31 cellular contexts compared by ENCODE assay signal in genomic region chr4:110949516-110949915, GRCh38.
"Had no signal": no experiment of that assay in that cellular context is flagged by ENCODE, and none has a peak within 500 bp of the region (broad histone marks: within the 10 kb centered on the region; RNA-seq: fewer than 3 reads in every experiment).

No MANE protein-coding gene starts in this region.

- H3K4me1 ChIP-seq: neural progenitor cell, parathyroid adenoma, psoas muscle, right lobe of liver, sigmoid colon, spleen, suprapubic skin, testis, tibial artery, transverse colon, upper lobe of right lung, uterus had no signal

- H3K36me3 ChIP-seq: neural progenitor cell, ovary, right lobe of liver, sigmoid colon, spleen, suprapubic skin, tibial artery, transverse colon, upper lobe of right lung, uterus had no signal

- H3K9me3 ChIP-seq: ovary, psoas muscle, right lobe of liver, sigmoid colon, spleen, suprapubic skin, testis, tibial artery, transverse colon, upper lobe of right lung, uterus had no signal

- DNase-seq: naive thymus-derived CD4-positive, alpha-beta T cell; natural killer cell; occipital lobe; ovary; posterior cingulate gyrus; psoas muscle; right cardiac atrium; right lobe of liver; sigmoid colon; small intestine; spleen; stimulated activated CD4-positive, alpha-beta T cell treated with anti-CD3 and anti-CD28 coated beads, Interleukin-12 subunit alpha, Interleukin-12 subunit beta, amount 100 ng/mL, for 4 hours; stimulated activated CD4-positive, alpha-beta T cell treated with anti-CD3 and anti-CD28 coated beads, Interleukin-1b, Interleukin-23, amount 100 ng/mL, for 48 hours; stimulated activated CD4-positive, alpha-beta T cell treated with anti-CD3 and anti-CD28 coated beads, Interleukin-4, amount 100 ng/mL, for 1 hour; stimulated activated CD4-positive, alpha-beta T cell treated with anti-CD3 and anti-CD28 coated beads, Interleukin-4, amount 100 ng/mL, for 4 hours; stimulated activated CD8-positive, alpha-beta memory T cell treated with anti-CD3 and anti-CD28 coated beads, Interleukin-4, amount 100 ng/mL, for 48 hours; stimulated activated naive CD4-positive, alpha-beta T cell; stimulated activated naive CD8-positive, alpha-beta T cell treated with anti-CD3 and anti-CD28 coated beads, Interleukin-15, amount 100 ng/mL, for 72 hours; stimulated activated naive CD8-positive, alpha-beta T cell treated with anti-CD3 and anti-CD28 coated beads, Interleukin-15, Interleukin-2, amounts not matched to agents 100 U/mL and 50 U/mL, for 24 hours; substantia nigra; testis; tibial artery; transverse colon; upper lobe of right lung; uterus had no signal

- H3K4me3 Mint-ChIP-seq: naive thymus-derived CD4-positive, alpha-beta T cell; natural killer cell; nephron; neural progenitor cell; stimulated activated naive CD8-positive, alpha-beta T cell treated with anti-CD3 and anti-CD28 coated beads, Interleukin-15, amount 100 ng/mL, for 72 hours; type B pancreatic cell had no signal

- H3K9me3 Mint-ChIP-seq: nephron; neural progenitor cell; stimulated activated naive CD8-positive, alpha-beta T cell treated with anti-CD3 and anti-CD28 coated beads, Interleukin-15, amount 100 ng/mL, for 72 hours; type B pancreatic cell had no signal

- H3K27me3 Mint-ChIP-seq: naive thymus-derived CD4-positive, alpha-beta T cell; progenitor cell of endocrine pancreas; stimulated activated naive CD8-positive, alpha-beta T cell treated with anti-CD3 and anti-CD28 coated beads, Interleukin-15, amount 100 ng/mL, for 72 hours had no signal

- H3K27ac Mint-ChIP-seq: naive thymus-derived CD4-positive, alpha-beta T cell; natural killer cell; nephron; neural progenitor cell; progenitor cell of endocrine pancreas; stimulated activated naive CD8-positive, alpha-beta T cell treated with anti-CD3 and anti-CD28 coated beads, Interleukin-15, amount 100 ng/mL, for 72 hours; type B pancreatic cell had no signal

- H3K36me3 Mint-ChIP-seq: naive thymus-derived CD4-positive, alpha-beta T cell; natural killer cell; neural progenitor cell; type B pancreatic cell had no signal

- H3K27ac ChIP-seq: neural progenitor cell, ovary, parathyroid adenoma, psoas muscle, right lobe of liver, sigmoid colon, spleen, suprapubic skin, testis, tibial artery, transverse colon, upper lobe of right lung, uterus had no signal

- H3K4me1 Mint-ChIP-seq: naive thymus-derived CD4-positive, alpha-beta T cell; natural killer cell; neural progenitor cell; stimulated activated naive CD8-positive, alpha-beta T cell treated with anti-CD3 and anti-CD28 coated beads, Interleukin-15, amount 100 ng/mL, for 72 hours had no signal

- ATAC-seq: naive thymus-derived CD4-positive, alpha-beta T cell; natural killer cell; psoas muscle; right cardiac atrium; right lobe of liver; stimulated activated naive CD8-positive, alpha-beta T cell treated with anti-CD3 and anti-CD28 coated beads, Interleukin-15, amount 100 ng/mL, for 72 hours; stimulated activated naive CD8-positive, alpha-beta T cell treated with anti-CD3 and anti-CD28 coated beads, Interleukin-15, Interleukin-2, amounts not matched to agents 100 U/mL and 50 U/mL, for 24 hours; upper lobe of right lung had no signal

- H2AFZ ChIP-seq: neural progenitor cell, parathyroid adenoma had no signal

- H3K27me3 ChIP-seq: neural progenitor cell, ovary, right lobe of liver, sigmoid colon, spleen, suprapubic skin, testis, tibial artery, transverse colon, upper lobe of right lung had no signal

- H3K9ac ChIP-seq: neural progenitor cell, parathyroid adenoma had no signal

- H3K79me2 ChIP-seq: parathyroid adenoma had no signal

- H3K4me2 ChIP-seq: neural progenitor cell had no signal

- H3K4me3 ChIP-seq: neural progenitor cell, ovary, psoas muscle, right lobe of liver, sigmoid colon, spleen, suprapubic skin, testis, tibial artery, transverse colon, upper lobe of right lung, uterus had no signal
